ENCODE assay signal across 8 cellular contexts in genomic region chr1:27489973-27490741, GRCh38. TPM values are rescaled to one million over a fixed set of nuclear protein-coding genes. Genes with fewer than 3 reads are reported as not detected.
DNase-seq lines count a peak whose midpoint lies in the region; ATAC-seq, FAIRE-seq and TF ChIP-seq lines count a peak whose summit lies in the region.

Gene WASF2, minus strand, starts transcription at chr1:27490167. Its CDS starts 61,277 bp downstream, at chr1:27428890.

- peak within 1 kb of the TSS; percentile 99 for H3K27ac Mint-ChIP-seq in activated naive CD8-positive, alpha-beta T cell treated with anti-CD3 and anti-CD28 coated beads, Interleukin-2, amount 50 U/mL, for 24 hours

- H3K36me3 ChIP-seq in pancreas (no peaks in the 10 kb centered on the region), tibial artery (no peaks in the 10 kb centered on the region)

- H3K4me3 ChIP-seq in GM12865 (ENCODE audit: low read depth, low read length), result peak within 1 kb of the TSS; percentile 100
- H3K4me3 ChIP-seq in pancreas, result peak within 1 kb of the TSS; percentile 85 to 100 (median 99)
- H3K4me3 ChIP-seq in tibial artery, result peak within 1 kb of the TSS; percentile 97 to 99

- H3K4me3 Mint-ChIP-seq in activated naive CD8-positive, alpha-beta T cell treated with anti-CD3 and anti-CD28 coated beads, Interleukin-2, amount 50 U/mL, for 24 hours, result peak within 1 kb of the TSS; percentile 98

- H3K27ac ChIP-seq in pancreas (peak within 1 kb of the TSS; percentile 96 to 100 (median 98)), tibial artery (peak within 1 kb of the TSS; percentile 98 to 100)

- TF ChIP-seq CTCF in GM12865 (IDR thresholded peaks at IDR 0.05; ENCODE audit: insufficient read depth, low read depth, low read length, missing control alignments) (no peak), pancreas (IDR thresholded peaks at IDR 0.05) (no peak), tibial artery (IDR thresholded peaks at IDR 0.05) (no peak)

- FAIRE-seq in pancreas (lab: Jason Lieb, UNC), result peak; percentile 68

- no peaks in the 10 kb centered on the region for H3K9me3 Mint-ChIP-seq in activated naive CD8-positive, alpha-beta T cell treated with anti-CD3 and anti-CD28 coated beads, Interleukin-2, amount 50 U/mL, for 24 hours

- H3K9me3 ChIP-seq in pancreas, result no peaks in the 10 kb centered on the region
- no peaks in the 10 kb centered on the region for H3K9me3 ChIP-seq in tibial artery

- H3K27me3 ChIP-seq in pancreas (no peaks in the 10 kb centered on the region), tibial artery (no peaks in the 10 kb centered on the region)

- DNase-seq in GM12865 (ENCODE audit: low read depth), result peak; percentile 98
- DNase-seq in NCI-H1417 treated with DMSO at 0.1 percent for 48 hours (lab: John Stamatoyannopoulos, UW), result peak; percentile 90
- DNase-seq in SW480 (ENCODE audit: low spot score), result peak; percentile 94
- peak; percentile 96 for DNase-seq in activated naive CD8-positive, alpha-beta T cell treated with anti-CD3 and anti-CD28 coated beads, Interleukin-2, amount 50 U/mL, for 24 hours
- peak; percentile 98 for DNase-seq in Right ventricle myocardium superior
- DNase-seq in pancreas, result peak; percentile 96 to 98 (median 97)
- DNase-seq in tibial artery, result peak; percentile 97 to 98

- no peaks in the 10 kb centered on the region for H3K27me3 Mint-ChIP-seq in activated naive CD8-positive, alpha-beta T cell treated with anti-CD3 and anti-CD28 coated beads, Interleukin-2, amount 50 U/mL, for 24 hours

- peaks cover 40% of the 10 kb centered on the region for H3K4me1 Mint-ChIP-seq in activated naive CD8-positive, alpha-beta T cell treated with anti-CD3 and anti-CD28 coated beads, Interleukin-2, amount 50 U/mL, for 24 hours

- H3K36me3 Mint-ChIP-seq in activated naive CD8-positive, alpha-beta T cell treated with anti-CD3 and anti-CD28 coated beads, Interleukin-2, amount 50 U/mL, for 24 hours (ENCODE audit: low read depth), result peaks cover 2% of the 10 kb centered on the region

- ATAC-seq in HG02763 (IDR thresholded peaks at IDR 0.05; ENCODE audit: unreplicated experiment), result peak; percentile 92
- ATAC-seq in activated naive CD8-positive, alpha-beta T cell treated with anti-CD3 and anti-CD28 coated beads, Interleukin-2, amount 50 U/mL, for 24 hours, result peak; percentile 96
- ATAC-seq in Right ventricle myocardium superior (ENCODE audit: poor library complexity), result peak; percentile 96
- peak; percentile 94 to 98 (median 96) for ATAC-seq in pancreas

- 0 to 1% methylated on average over 40 to 50 of the region's 50 CpGs for WGBS in pancreas, 2 donors

- H3K4me1 ChIP-seq in pancreas (peaks cover 0 to 25% (median 14%) of the 10 kb centered on the region in 3 donors), tibial artery (peaks cover 8 to 52% (median 31%) of the 10 kb centered on the region in 4 donors)

- intact Hi-C loops in Right ventricle myocardium superior (cut with DNase I) (loop anchor here (10.0 kb wide), 1 partner anchor 55 kb away; no protein-coding TSS in a partner anchor), pancreas (cut with DNase I) (no loop called here), tibial artery (cut with DNase I; ENCODE audit: low total_unique reads) (loop anchor here (5.0 to 10.0 kb wide), 2 partner anchors 37 to 55 kb away; no protein-coding TSS in a partner anchor)

RNA-seq across cellular contexts. Expression of gene WASF2, which starts in this region (rescaled TPM):
- total RNA-seq in Right ventricle myocardium superior (49.3 TPM), pancreas (10 to 100 TPM; 42.2 to 83.2 (median 54.5) TPM)
- 10 to 100 TPM; 13.5 to 16.1 TPM for polyA plus RNA-seq in pancreas

Comparison
In these comparisons a context has a peak if more than half of its experiments do, and no peak if none do; other contexts are left out.
1. Peak in every context shown above with its lines: DNase-seq, ATAC-seq, H3K4me3 ChIP-seq and H3K27ac ChIP-seq.
2. intact Hi-C loops: an anchor here in Right ventricle myocardium superior (10.0 kb wide) and tibial artery (5.0 to 10.0 kb wide); none called in pancreas.